In the genomic region with DNA sequence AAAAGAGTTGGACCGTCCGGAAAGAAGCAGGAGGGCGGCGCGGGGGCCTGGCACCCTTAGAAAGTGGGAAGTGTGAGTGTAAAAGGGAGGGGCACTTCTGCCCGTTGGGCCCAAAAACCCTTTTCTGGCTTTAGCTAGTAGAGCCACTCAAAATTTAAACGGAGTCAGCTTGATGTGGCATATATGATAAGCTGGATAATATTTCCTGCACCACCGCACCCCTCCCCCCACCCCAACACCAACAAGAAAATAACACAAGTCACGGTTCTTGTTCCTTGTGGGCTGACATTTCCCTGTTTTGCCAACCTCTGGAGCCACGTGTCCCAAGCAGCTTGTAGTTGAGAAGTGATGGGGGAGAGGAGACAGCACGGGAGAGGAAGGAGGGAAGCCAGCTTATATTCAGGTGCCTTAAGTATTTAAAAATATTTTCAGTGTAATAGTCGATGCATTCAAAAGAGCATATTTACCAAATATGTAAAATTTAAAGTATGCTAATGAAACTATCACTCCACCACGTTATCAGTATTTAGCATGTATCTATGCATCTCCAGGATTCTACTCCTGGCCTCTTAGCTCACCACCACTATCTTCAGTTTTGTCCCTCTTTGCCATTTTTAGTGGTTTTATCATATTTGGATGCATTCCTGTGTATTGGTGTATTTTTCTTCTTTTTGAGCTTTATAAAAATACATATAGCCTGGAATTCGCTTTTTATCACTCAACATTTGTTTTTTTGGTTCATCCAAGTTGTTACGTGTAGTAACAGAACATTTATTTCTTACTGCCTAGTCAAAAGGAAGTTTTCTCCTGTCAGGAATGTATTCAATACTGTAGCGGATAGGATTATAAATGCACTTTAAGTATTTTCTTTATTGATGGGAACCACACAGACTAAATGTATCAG, we compare ENCODE assay signal across 8 cellular contexts. TPM values are rescaled to one million over a fixed set of nuclear protein-coding genes. Genes with fewer than 3 reads are reported as not detected.
DNase-seq lines count a peak whose midpoint lies in the region; ATAC-seq, FAIRE-seq and TF ChIP-seq lines count a peak whose summit lies in the region.

No MANE protein-coding gene starts in this region.

- peaks cover 10 to 43% (median 26%) of the 10 kb centered on the region in 4 donors for H3K4me1 ChIP-seq in stomach

- TF ChIP-seq CTCF in choroid plexus epithelial cell (conservative IDR thresholded peaks at IDR 0.05; ENCODE audit: low read depth, low read length) (no peak), stomach (IDR thresholded peaks at IDR 0.05) (no peak)

- peaks cover 0 to 12% (median 8%) of the 10 kb centered on the region in 4 donors for H3K36me3 ChIP-seq in stomach

- DNase-seq in DMS53 (lab: John Stamatoyannopoulos, UW) = peak; percentile 90
- DNase-seq in HuH-7.5 (ENCODE audit: low spot score) = peak; percentile 44
- DNase-seq in RCC 7860 (ENCODE audit: low spot score) = peak; percentile 44
- DNase-seq in choroid plexus epithelial cell (ENCODE audit: low read depth) = peak; percentile 78
- DNase-seq in left lobe of liver (ENCODE audit: low spot score) = peak; percentile 48
- DNase-seq in stomach = peak; percentile 34
- DNase-seq in activated gamma-delta T cell treated with Interleukin-2 at 50 U/mL for 16 hours = no peak

- 10 to 13% (median 11%) methylated on average over 16 of the region's 16 CpGs for WGBS in stomach, 5 donors

- intact Hi-C loops in stomach (cut with DNase I; ENCODE audit: low total_unique reads) = no loop called here

- no peak for TF ChIP-seq EP300 in stomach (IDR thresholded peaks at IDR 0.05)

- TF ChIP-seq POLR2A in stomach (IDR thresholded peaks at IDR 0.05) = no peak

- H3K27me3 ChIP-seq in stomach = no peaks in the 10 kb centered on the region

- peak overlapping the region; percentile 66 for H3K4me3 ChIP-seq in choroid plexus epithelial cell (ENCODE audit: low read depth, low read length)
- H3K4me3 ChIP-seq in stomach = peak overlapping the region; percentile 54 to 73 (median 64)

- H3K27ac ChIP-seq in stomach = peak overlapping the region; percentile 87 to 100 (median 98)

- H3K9me3 ChIP-seq in stomach = no peaks in the 10 kb centered on the region

- ATAC-seq in GM19463 (IDR thresholded peaks at IDR 0.05; ENCODE audit: unreplicated experiment) (peak; percentile 3), left lobe of liver (peak; percentile 2)

- FAIRE-seq in RCC 7860 (lab: Jason Lieb, UNC) = no peak

RNA-seq across cellular contexts. Expression of gene DDX59, which starts 0.8 kb away (rescaled TPM):
- 6.8 TPM for total RNA-seq in left lobe of liver
- 10 to 100 TPM; 14.6 to 23.9 (median 22.3) TPM for total RNA-seq in stomach
- polyA plus RNA-seq in stomach = 10 to 100 TPM; 12.1 to 21.0 (median 18.3) TPM

RNA-seq across cellular contexts. Expression of gene KIF14, which starts 49.9 kb away (rescaled TPM):
- total RNA-seq in left lobe of liver (0.10 TPM), stomach (1 to 10 TPM in 2 of 5 donors, under 1 TPM in 3; 0.43 to 2.2 (median 0.87) TPM)
- under 1 TPM in 2 of 3 donors, not detected in 1; 0.25 to 0.63 TPM for polyA plus RNA-seq in stomach
